16 cellular contexts compared by ENCODE assay signal in genomic region chr6:11722224-11722623, GRCh38. TPM values are rescaled to one million over a fixed set of nuclear protein-coding genes. Genes with fewer than 3 reads are reported as not detected.
DNase-seq lines count a peak whose midpoint lies in the region; ATAC-seq and TF ChIP-seq lines count a peak whose summit lies in the region.
"Had no signal": no experiment of that assay in that cellular context is flagged by ENCODE, and none has a peak within 500 bp of the region (broad histone marks: within the 10 kb centered on the region; RNA-seq: fewer than 3 reads in every experiment).

No MANE protein-coding gene starts in this region.

- H3K4me3 Mint-ChIP-seq in activated T-cell treated with anti-CD3 and anti-CD28 coated beads, Interleukin-2, amount 50 U/mL, for 24 hours, result peak overlapping the region; percentile 61
- H3K4me3 Mint-ChIP-seq in activated T-helper 17 cell treated with anti-CD3 and anti-CD28 coated beads, Interleukin-2, amount 50 U/mL, for 72 hours, result peak overlapping the region; percentile 83

- H3K9me3 ChIP-seq in left ventricle myocardium inferior (replicated peaks), result no peaks in the 10 kb centered on the region
- H3K9me3 ChIP-seq: adrenal gland, psoas muscle, stomach, uterus had no signal

- no peak overlapping the region for H3K27ac ChIP-seq in left ventricle myocardium inferior (replicated peaks)
- H3K27ac ChIP-seq: adrenal gland, psoas muscle, stomach, uterus had no signal

- H3K4me1 Mint-ChIP-seq in activated T-cell treated with anti-CD3 and anti-CD28 coated beads, Interleukin-2, amount 50 U/mL, for 24 hours (ENCODE audit: low read depth), result peaks cover 70% of the 10 kb centered on the region
- peaks cover 39% of the 10 kb centered on the region for H3K4me1 Mint-ChIP-seq in activated T-helper 17 cell treated with anti-CD3 and anti-CD28 coated beads, Interleukin-2, amount 50 U/mL, for 72 hours

- H3K27me3 Mint-ChIP-seq in activated T-cell treated with anti-CD3 and anti-CD28 coated beads, Interleukin-2, amount 50 U/mL, for 24 hours, result no peaks in the 10 kb centered on the region
- no peaks in the 10 kb centered on the region for H3K27me3 Mint-ChIP-seq in activated T-helper 17 cell treated with anti-CD3 and anti-CD28 coated beads, Interleukin-2, amount 50 U/mL, for 72 hours

- intact Hi-C loops in left ventricle myocardium inferior (cut with micrococcal nuclease), result no loop called here

- DNase-seq in activated T-cell treated with anti-CD3 and anti-CD28 coated beads, Interleukin-2, amount 50 U/mL, for 24 hours, result no peak
- no peak for DNase-seq in activated T-cell treated with anti-CD3 and anti-CD28 coated beads, Interleukin-2, amount 50 U/mL, for 1 hour
- no peak for DNase-seq in stimulated activated naive CD8-positive, alpha-beta T cell treated with anti-CD3 and anti-CD28 coated beads, Interleukin-15, Interleukin-2, amounts not matched to agents 100 U/mL and 50 U/mL, for 24 hours
- DNase-seq in NCI-H1417 (lab: John Stamatoyannopoulos, UW), result no peak
- DNase-seq in left ventricle myocardium inferior, result no peak
- DNase-seq: ACHN, adrenal gland, islet precursor cell, NCI-H2107, psoas muscle, stomach, uterus had no signal

- ATAC-seq in GM21367 (IDR thresholded peaks at IDR 0.05; ENCODE audit: unreplicated experiment) (peak; percentile 56), GM18858 (IDR thresholded peaks at IDR 0.05; ENCODE audit: unreplicated experiment) (no peak)
- ATAC-seq in activated T-helper 17 cell treated with anti-CD3 and anti-CD28 coated beads, Interleukin-2, amount 50 U/mL, for 72 hours (replicated peaks), result peak; percentile 47
- ATAC-seq in stimulated activated naive CD8-positive, alpha-beta T cell treated with anti-CD3 and anti-CD28 coated beads, Interleukin-15, Interleukin-2, amounts not matched to agents 100 U/mL and 50 U/mL, for 24 hours, result peak; percentile 24
- ATAC-seq: psoas muscle had no signal

- H3K36me3 Mint-ChIP-seq in activated T-cell treated with anti-CD3 and anti-CD28 coated beads, Interleukin-2, amount 50 U/mL, for 24 hours (ENCODE audit: low read depth), result peaks cover 81% of the 10 kb centered on the region
- H3K36me3 Mint-ChIP-seq in activated T-helper 17 cell treated with anti-CD3 and anti-CD28 coated beads, Interleukin-2, amount 50 U/mL, for 72 hours (ENCODE audit: low read depth), result peaks cover 99% of the 10 kb centered on the region

- peak overlapping the region; percentile 76 for H3K27ac Mint-ChIP-seq in activated T-cell treated with anti-CD3 and anti-CD28 coated beads, Interleukin-2, amount 50 U/mL, for 24 hours
- H3K27ac Mint-ChIP-seq in activated T-helper 17 cell treated with anti-CD3 and anti-CD28 coated beads, Interleukin-2, amount 50 U/mL, for 72 hours, result peak overlapping the region; percentile 86

- no peak overlapping the region for H3K4me3 ChIP-seq in left ventricle myocardium inferior
- H3K4me3 ChIP-seq: adrenal gland, psoas muscle, stomach, uterus had no signal

- peaks cover 4% of the 10 kb centered on the region for H3K9me3 Mint-ChIP-seq in activated T-cell treated with anti-CD3 and anti-CD28 coated beads, Interleukin-2, amount 50 U/mL, for 24 hours
- no peaks in the 10 kb centered on the region for H3K9me3 Mint-ChIP-seq in activated T-helper 17 cell treated with anti-CD3 and anti-CD28 coated beads, Interleukin-2, amount 50 U/mL, for 72 hours

- no peaks in the 10 kb centered on the region for H3K4me1 ChIP-seq in left ventricle myocardium inferior
- H3K4me1 ChIP-seq: adrenal gland, psoas muscle, stomach, uterus had no signal

- no peaks in the 10 kb centered on the region for H3K36me3 ChIP-seq in left ventricle myocardium inferior
- H3K36me3 ChIP-seq: adrenal gland, stomach, uterus had no signal

- no peak for TF ChIP-seq CTCF in left ventricle myocardium inferior (IDR thresholded peaks at IDR 0.05; ENCODE audit: borderline replicate concordance)

- H3K27me3 ChIP-seq in left ventricle myocardium inferior (ENCODE audit: low read depth), result no peaks in the 10 kb centered on the region
- H3K27me3 ChIP-seq: adrenal gland, stomach, uterus had no signal

RNA-seq across cellular contexts. Expression of gene ADTRP, which starts 56.4 kb away (rescaled TPM):
- total RNA-seq in activated T-helper 17 cell treated with anti-CD3 and anti-CD28 coated beads, Interleukin-2, amount 50 U/mL, for 72 hours, result 10 to 100 TPM; 47.7 to 81.3 TPM
- total RNA-seq in left ventricle myocardium inferior, result 0.33 TPM
- total RNA-seq: cardiac septum, psoas muscle, uterus had no signal

Comparison
In these comparisons a context has a peak if more than half of its experiments do, and no peak if none do; other contexts are left out.
1. RNA of gene ADTRP, which starts 56.4 kb away (total RNA-seq): 47.7 to 81.3 TPM in activated T-helper 17 cell treated with anti-CD3 and anti-CD28 coated beads, Interleukin-2, amount 50 U/mL, for 72 hours; 0.33 TPM in left ventricle myocardium inferior (single experiment); every median in the first group is over 10 times any median in the second.